32 cellular contexts compared by ENCODE assay signal in the genomic region with DNA sequence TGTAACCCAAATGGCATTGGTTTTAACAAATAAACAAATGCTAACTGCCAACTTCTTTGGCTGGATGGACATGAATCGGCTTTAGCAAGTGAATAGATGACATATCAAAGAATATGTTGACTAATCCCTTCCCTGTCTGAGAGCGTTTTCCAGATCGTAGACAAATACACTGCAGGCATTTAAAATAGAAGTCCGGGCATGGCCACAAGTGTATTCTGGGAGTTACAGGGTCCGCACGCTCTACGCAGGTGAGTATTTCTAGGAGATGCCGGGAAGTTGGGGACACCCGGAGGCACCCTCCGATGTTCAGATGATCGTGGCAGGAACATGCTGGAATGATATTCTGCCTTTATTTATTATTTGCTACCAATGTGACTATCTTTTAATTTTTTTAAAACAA. TPM values are rescaled to one million over a fixed set of nuclear protein-coding genes. Genes with fewer than 3 reads are reported as not detected.
"Had no signal": no experiment of that assay in that cellular context is flagged by ENCODE, and none has a peak within 500 bp of the region (broad histone marks: within the 10 kb centered on the region; RNA-seq: fewer than 3 reads in every experiment).

No MANE protein-coding gene starts in this region.

- H3K4me3 Mint-ChIP-seq: activated CD4-positive, alpha-beta T cell treated with anti-CD3 and anti-CD28 coated beads, Interleukin-2, amount 10 ng/mL, durations not matched to agents 24 days and 14 days; activated CD8-positive, alpha-beta T cell treated with anti-CD3 and anti-CD28 coated beads for 36 hours; activated naive CD4-positive, alpha-beta T cell treated with anti-CD3 and anti-CD28 coated beads, Interleukin-2, amount 50 U/mL, for 24 hours; activated naive CD8-positive, alpha-beta T cell treated with anti-CD3 and anti-CD28 coated beads, Interleukin-2, amount 10 ng/mL, durations not matched to agents 7 days and 5 days; activated T-cell treated with anti-CD3 and anti-CD28 coated beads, Interleukin-2, amount 50 U/mL, for 72 hours; activated T-helper 17 cell treated with anti-CD3 and anti-CD28 coated beads, Interleukin-2, amount 50 U/mL, for 72 hours; brain had no signal

- H3K36me3 Mint-ChIP-seq: activated naive CD8-positive, alpha-beta T cell treated with anti-CD3 and anti-CD28 coated beads, Interleukin-2, amount 10 ng/mL, durations not matched to agents 7 days and 5 days had no signal

- H3K9me3 Mint-ChIP-seq: activated CD4-positive, alpha-beta T cell treated with anti-CD3 and anti-CD28 coated beads, Interleukin-2, amount 10 ng/mL, durations not matched to agents 24 days and 14 days had no signal

- DNase-seq: activated CD4-positive, alpha-beta T cell treated with anti-CD3 and anti-CD28 coated beads, Interleukin-2, amount 10 ng/mL, durations not matched to agents 24 days and 14 days; activated CD4-positive, alpha-beta T cell treated with anti-CD3 and anti-CD28 coated beads, Interleukin-2, amount 50 U/mL, for 4 hours; activated CD8-positive, alpha-beta T cell treated with anti-CD3 and anti-CD28 coated beads for 36 hours; activated effector memory CD4-positive, alpha-beta T cell treated with anti-CD3 and anti-CD28 coated beads, Interleukin-2, amount 50 U/mL, for 16 hours; activated naive CD4-positive, alpha-beta T cell; activated naive CD8-positive, alpha-beta T cell treated with anti-CD3 and anti-CD28 coated beads, Interleukin-2, amount 10 ng/mL, durations not matched to agents 7 days and 5 days; activated T-cell treated with anti-CD3 and anti-CD28 coated beads, Interleukin-2, amount 50 U/mL, for 1 hour; activated T-cell treated with anti-CD3 and anti-CD28 coated beads, Interleukin-2, amount 50 U/mL, for 72 hours; amygdala; caudate nucleus; NCI-H1092 treated with DMSO at 0.1 percent for 48 hours; NCI-H1417; NCI-H187 treated with DMSO at 0.1 percent for 48 hours; NCI-H2081; NCI-H2171 treated with DMSO at 0.1 percent for 48 hours; NCI-H226; NCI-H446 treated with DMSO at 0.1 percent for 48 hours; NCI-H524; NK-92 treated with Interleukin-12 subunit alpha and Interleukin-12 subunit beta, amount 100 ng/mL, for 24 hours; PC-9; Right ventricle myocardium superior; SW 1271; T-helper 1 cell; T-helper 2 cell; T-helper 9 cell had no signal

- H3K9ac ChIP-seq: KMS-11 had no signal

- H3K27ac ChIP-seq: KMS-11, PC-9 had no signal

- H3K4me1 Mint-ChIP-seq: activated CD4-positive, alpha-beta T cell treated with anti-CD3 and anti-CD28 coated beads, Interleukin-2, amount 10 ng/mL, durations not matched to agents 24 days and 14 days; activated naive CD4-positive, alpha-beta T cell treated with anti-CD3 and anti-CD28 coated beads, Interleukin-2, amount 50 U/mL, for 24 hours; activated naive CD8-positive, alpha-beta T cell treated with anti-CD3 and anti-CD28 coated beads, Interleukin-2, amount 10 ng/mL, durations not matched to agents 7 days and 5 days; activated T-helper 17 cell treated with anti-CD3 and anti-CD28 coated beads, Interleukin-2, amount 50 U/mL, for 72 hours had no signal

- H3K4me3 ChIP-seq: PC-9 had no signal

- H3K27me3 Mint-ChIP-seq: activated CD4-positive, alpha-beta T cell treated with anti-CD3 and anti-CD28 coated beads, Interleukin-2, amount 10 ng/mL, durations not matched to agents 24 days and 14 days; activated naive CD8-positive, alpha-beta T cell treated with anti-CD3 and anti-CD28 coated beads, Interleukin-2, amount 10 ng/mL, durations not matched to agents 7 days and 5 days had no signal

- H3K27ac Mint-ChIP-seq: activated CD4-positive, alpha-beta T cell treated with anti-CD3 and anti-CD28 coated beads, Interleukin-2, amount 10 ng/mL, durations not matched to agents 24 days and 14 days; activated CD8-positive, alpha-beta T cell treated with anti-CD3 and anti-CD28 coated beads for 36 hours; activated naive CD4-positive, alpha-beta T cell treated with anti-CD3 and anti-CD28 coated beads, Interleukin-2, amount 50 U/mL, for 24 hours; activated naive CD8-positive, alpha-beta T cell treated with anti-CD3 and anti-CD28 coated beads, Interleukin-2, amount 10 ng/mL, durations not matched to agents 7 days and 5 days; activated T-cell treated with anti-CD3 and anti-CD28 coated beads, Interleukin-2, amount 50 U/mL, for 72 hours; activated T-helper 17 cell treated with anti-CD3 and anti-CD28 coated beads, Interleukin-2, amount 50 U/mL, for 72 hours had no signal

RNA-seq across cellular contexts. Expression of a gene that starts 53.2 kb away (rescaled TPM):
- total RNA-seq: activated CD4-positive, alpha-beta T cell treated with anti-CD3 and anti-CD28 coated beads, Interleukin-2, amount 10 ng/mL, durations not matched to agents 24 days and 14 days; activated CD8-positive, alpha-beta memory T cell treated with anti-CD3 and anti-CD28 coated beads for 36 hours; activated CD8-positive, alpha-beta T cell treated with anti-CD3 and anti-CD28 coated beads for 36 hours; activated naive CD8-positive, alpha-beta T cell treated with anti-CD3 and anti-CD28 coated beads, Interleukin-2, amount 10 ng/mL, durations not matched to agents 7 days and 5 days; activated T-helper 17 cell treated with anti-CD3 and anti-CD28 coated beads, Interleukin-2, amount 50 U/mL, for 72 hours; bronchial epithelial cell; M059J; PC-9 had no signal
